ENCODE assay signal across 17 cellular contexts in the genomic region with DNA sequence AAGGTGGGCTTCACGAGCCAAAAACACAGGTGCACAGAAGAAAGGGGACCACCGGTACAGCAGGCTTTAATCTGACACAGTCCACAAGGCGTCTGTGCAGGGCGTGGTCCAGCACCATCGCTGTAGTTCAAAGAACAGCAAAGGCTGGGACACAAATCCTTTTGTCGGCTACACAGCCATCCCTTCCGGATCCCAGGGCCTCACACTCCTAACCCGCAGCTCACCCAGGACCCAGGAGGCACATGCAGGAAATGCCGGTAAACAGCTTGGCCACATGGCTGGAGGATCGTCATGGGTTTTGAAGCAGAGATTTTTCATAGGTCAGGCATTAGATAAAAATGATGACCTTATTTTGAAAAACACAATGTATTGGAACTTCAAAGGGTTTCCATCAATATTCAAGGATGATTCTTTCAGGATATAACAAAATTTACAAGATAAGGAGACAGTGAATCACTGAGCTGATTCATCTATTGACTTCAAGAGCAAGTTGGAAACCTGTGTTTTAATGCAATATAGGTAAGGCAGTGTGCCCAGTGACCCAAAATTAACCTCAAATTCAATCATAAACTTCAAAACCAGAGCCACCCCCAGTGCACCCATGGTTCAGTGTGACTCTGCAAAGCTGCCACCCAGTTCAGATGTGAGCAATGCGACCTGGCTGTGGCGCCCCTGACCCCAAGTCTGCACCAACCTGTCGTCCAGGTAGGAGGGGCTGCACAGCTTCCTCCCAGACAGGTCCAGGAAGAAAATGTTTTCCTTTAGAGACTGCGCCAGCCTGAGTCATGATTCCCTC.
"Had no signal": no experiment of that assay in that cellular context is flagged by ENCODE, and none has a peak within 500 bp of the region (broad histone marks: within the 10 kb centered on the region; RNA-seq: fewer than 3 reads in every experiment).

No MANE protein-coding gene starts in this region.

- FAIRE-seq: kidney had no signal

- H3K27ac ChIP-seq: epithelial cell of prostate, ovary, upper lobe of right lung, VCaP had no signal

- H3K36me3 Mint-ChIP-seq: activated CD8-positive, alpha-beta memory T cell treated with anti-CD3 and anti-CD28 coated beads, Interleukin-2, amount 10 ng/mL, durations not matched to agents 7 days and 5 days; T-cell had no signal

- H3K9me3 ChIP-seq: ovary, upper lobe of right lung had no signal

- H3K27me3 ChIP-seq: ovary, upper lobe of right lung had no signal

- H3K9me3 Mint-ChIP-seq: neural crest cell; stimulated activated naive CD8-positive, alpha-beta T cell treated with anti-CD3 and anti-CD28 coated beads, Interleukin-15, Interleukin-2, amounts not matched to agents 100 ng/mL and 50 ng/mL, for 24 hours had no signal

- H3K4me3 Mint-ChIP-seq: activated CD8-positive, alpha-beta memory T cell treated with anti-CD3 and anti-CD28 coated beads, Interleukin-2, amount 10 ng/mL, durations not matched to agents 7 days and 5 days; neural crest cell; stimulated activated naive CD8-positive, alpha-beta T cell treated with anti-CD3 and anti-CD28 coated beads, Interleukin-15, Interleukin-2, amounts not matched to agents 100 ng/mL and 50 ng/mL, for 24 hours; T-cell had no signal

- H3K27ac Mint-ChIP-seq: activated CD8-positive, alpha-beta memory T cell treated with anti-CD3 and anti-CD28 coated beads, Interleukin-2, amount 10 ng/mL, durations not matched to agents 7 days and 5 days; stimulated activated naive CD8-positive, alpha-beta T cell treated with anti-CD3 and anti-CD28 coated beads, Interleukin-15, Interleukin-2, amounts not matched to agents 100 ng/mL and 50 ng/mL, for 24 hours had no signal

- H3K4me3 ChIP-seq: ovary, upper lobe of right lung had no signal

- DNase-seq: activated CD4-positive, alpha-beta T cell treated with anti-CD3 and anti-CD28 coated beads for 4 hours; activated naive CD4-positive, alpha-beta T cell; cortex of kidney; effector CD8-positive, alpha-beta T cell; kidney; left ventricle myocardium superior; ovary; stimulated activated CD4-positive, alpha-beta T cell treated with anti-CD3 and anti-CD28 coated beads, Interleukin-12 subunit alpha, Interleukin-12 subunit beta, amount 100 ng/mL, for 4 hours; stimulated activated CD4-positive, alpha-beta T cell treated with anti-CD3 and anti-CD28 coated beads, Interleukin-4, amount 100 ng/mL, for 1 hour; T-cell; T1000; upper lobe of right lung had no signal

- H3K36me3 ChIP-seq: ovary, upper lobe of right lung had no signal

- ATAC-seq: activated CD8-positive, alpha-beta memory T cell treated with anti-CD3 and anti-CD28 coated beads, Interleukin-2, amount 10 ng/mL, durations not matched to agents 7 days and 5 days; left ventricle myocardium superior; T-cell; upper lobe of right lung had no signal

- H3K4me1 ChIP-seq: upper lobe of right lung had no signal

- H3K27me3 Mint-ChIP-seq: stimulated activated naive CD8-positive, alpha-beta T cell treated with anti-CD3 and anti-CD28 coated beads, Interleukin-15, Interleukin-2, amounts not matched to agents 100 ng/mL and 50 ng/mL, for 24 hours had no signal

- H3K4me1 Mint-ChIP-seq: activated CD8-positive, alpha-beta memory T cell treated with anti-CD3 and anti-CD28 coated beads, Interleukin-2, amount 10 ng/mL, durations not matched to agents 7 days and 5 days; neural crest cell had no signal
